ENCODE assay signal across 8 cellular contexts in the genomic region with DNA sequence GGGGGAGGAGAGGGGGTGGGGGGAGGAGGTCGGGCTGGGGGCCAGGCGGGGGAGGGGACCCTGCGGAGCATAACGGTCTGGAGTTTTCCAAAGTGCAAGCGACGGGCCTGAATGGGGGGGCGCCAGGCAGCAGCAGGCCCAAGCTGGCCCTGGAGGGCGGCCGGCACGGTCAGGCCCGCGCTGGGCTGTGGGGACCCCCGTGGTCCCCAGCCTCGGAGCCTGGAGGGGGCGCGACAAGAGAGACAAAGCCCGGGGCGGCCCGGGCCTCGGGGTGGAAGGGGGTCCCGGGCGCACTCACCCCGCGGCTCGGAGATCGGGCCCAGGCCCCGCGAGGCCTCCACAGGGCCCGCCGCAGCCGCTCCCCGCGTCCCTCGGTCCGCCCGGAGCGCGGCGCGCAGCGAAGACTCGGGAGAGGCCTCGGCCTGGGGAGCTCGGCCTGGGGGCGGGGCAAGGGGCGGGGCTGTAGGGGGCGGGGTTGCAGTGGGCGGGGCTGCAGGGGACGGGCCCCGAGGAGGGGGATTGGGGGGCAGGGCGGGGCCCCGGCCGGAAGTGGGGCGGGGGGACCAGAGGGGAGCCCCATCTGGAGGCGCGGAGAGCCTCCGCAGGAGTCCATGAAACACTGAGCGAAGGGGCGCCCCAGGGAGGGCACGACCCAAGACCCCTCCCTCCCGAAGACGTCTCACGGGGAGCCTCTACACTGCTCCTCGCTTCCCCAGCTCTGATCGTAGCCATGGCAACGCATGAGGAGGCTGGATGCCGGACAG. TPM values are rescaled to one million over a fixed set of nuclear protein-coding genes. Genes with fewer than 3 reads are reported as not detected.
DNase-seq lines count a peak whose midpoint lies in the region; ATAC-seq and TF ChIP-seq lines count a peak whose summit lies in the region.

No MANE protein-coding gene starts in this region.

- H3K9me3 ChIP-seq in left lung = no peaks in the 10 kb centered on the region

- intact Hi-C loops in activated CD4-positive, alpha-beta T cell treated with anti-CD3 and anti-CD28 coated beads for 36 hours (cut with DNase I, micrococcal nuclease) = loop anchor here in 1 of 2 experiments (1.0 kb wide), 1 partner anchor 47 kb away; the partner anchor contains the start of gene PTPRS
- intact Hi-C loops in left lung (cut with DNase I) = no loop called here

- peaks cover 10% of the 10 kb centered on the region for H3K27me3 Mint-ChIP-seq in activated CD4-positive, alpha-beta T cell treated with anti-CD3 and anti-CD28 coated beads for 36 hours

- H3K36me3 Mint-ChIP-seq in activated CD4-positive, alpha-beta T cell treated with anti-CD3 and anti-CD28 coated beads for 36 hours (ENCODE audit: low read depth) = no peaks in the 10 kb centered on the region

- CTCF ChIA-PET in activated CD4-positive, alpha-beta T cell treated with anti-CD3 and anti-CD28 coated beads for 36 hours (lab: Charles Lee) = no interaction called here

- POLR2A ChIA-PET in activated CD4-positive, alpha-beta T cell treated with anti-CD3 and anti-CD28 coated beads for 36 hours (lab: Charles Lee) = interaction anchor here (0.6 kb wide), 1 partner anchor 334 kb away, joined by 5 read pairs; no protein-coding TSS in a partner anchor

- H3K4me1 ChIP-seq in left lung = peaks cover 5 to 18% of the 10 kb centered on the region in 2 donors

- H3K27ac ChIP-seq in coronary artery (peak overlapping the region; percentile 79 to 84), left lung (peak overlapping the region; percentile 50 to 53)

- no peak for TF ChIP-seq EP300 in Ishikawa (IDR thresholded peaks at IDR 0.05; ENCODE audit: borderline replicate concordance)

- H3K4me3 ChIP-seq in coronary artery = peak overlapping the region; percentile 73
- H3K4me3 ChIP-seq in left lung = peak overlapping the region; percentile 55 to 60

- H3K27ac Mint-ChIP-seq in activated CD4-positive, alpha-beta T cell treated with anti-CD3 and anti-CD28 coated beads for 36 hours = no peak overlapping the region

- H3K9me3 Mint-ChIP-seq in activated CD4-positive, alpha-beta T cell treated with anti-CD3 and anti-CD28 coated beads for 36 hours (ENCODE audit: low read depth) = no peaks in the 10 kb centered on the region

- no peak for TF ChIP-seq RAD21 in Ishikawa (IDR thresholded peaks at IDR 0.05; ENCODE audit: low read depth)

- no peaks in the 10 kb centered on the region for H3K36me3 ChIP-seq in left lung

- ATAC-seq in activated CD4-positive, alpha-beta T cell treated with anti-CD3 and anti-CD28 coated beads for 36 hours = peak; percentile 86
- ATAC-seq in left lung (peak; percentile 95), GM21515 (IDR thresholded peaks at IDR 0.05; ENCODE audit: unreplicated experiment) (no peak)

- peaks cover 0 to 74% of the 10 kb centered on the region in 2 donors for H3K27me3 ChIP-seq in left lung

- H3K4me1 Mint-ChIP-seq in activated CD4-positive, alpha-beta T cell treated with anti-CD3 and anti-CD28 coated beads for 36 hours = peaks cover 7% of the 10 kb centered on the region

- DNase-seq in DMS79 (lab: John Stamatoyannopoulos, UW) (peak; percentile 52), coronary artery (ENCODE audit: low spot score) (no peak), left lung (peak; percentile 44 to 81), NCI-H446 treated with DMSO at 0.1 percent for 48 hours (lab: John Stamatoyannopoulos, UW) (no peak)
- peak; percentile 78 for DNase-seq in activated CD4-positive, alpha-beta T cell treated with anti-CD3 and anti-CD28 coated beads for 36 hours
- DNase-seq in stimulated activated CD4-positive, alpha-beta T cell treated with anti-CD3 and anti-CD28 coated beads, Interleukin-2, amount 100 ng/mL, for 24 hours = peak; percentile 58 to 61

- TF ChIP-seq CTCF in coronary artery (IDR thresholded peaks at IDR 0.05) (no peak), left lung (IDR thresholded peaks at IDR 0.05) (no peak)

- H3K4me3 Mint-ChIP-seq in activated CD4-positive, alpha-beta T cell treated with anti-CD3 and anti-CD28 coated beads for 36 hours = peak overlapping the region; percentile 49

TF ChIP-seq in Ishikawa, 13 proteins besides CTCF, POLR2A, EP300 and RAD21:
- TF ChIP-seq TAF1 (IDR thresholded peaks at IDR 0.05; ENCODE audit: low read depth) (peak; percentile 51; the same call in 1 of the 2 replicates), EGR1 (IDR thresholded peaks at IDR 0.05) (0 out of 2 replicates have a peak, but pooled peaks have one; percentile 5), ZBTB7A (IDR thresholded peaks at IDR 0.05; ENCODE audit: low read depth) (peak; percentile 68)
- TF ChIP-seq, protein P1, sequence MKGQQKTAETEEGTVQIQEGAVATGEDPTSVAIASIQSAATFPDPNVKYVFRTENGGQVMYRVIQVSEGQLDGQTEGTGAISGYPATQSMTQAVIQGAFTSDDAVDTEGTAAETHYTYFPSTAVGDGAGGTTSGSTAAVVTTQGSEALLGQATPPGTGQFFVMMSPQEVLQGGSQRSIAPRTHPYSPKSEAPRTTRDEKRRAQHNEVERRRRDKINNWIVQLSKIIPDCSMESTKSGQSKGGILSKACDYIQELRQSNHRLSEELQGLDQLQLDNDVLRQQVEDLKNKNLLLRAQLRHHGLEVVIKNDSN (IDR thresholded peaks at IDR 0.05) = no peak

RNA-seq across cellular contexts. Expression of gene PTPRS, which starts 47.6 kb away (rescaled TPM):
- 1 to 10 TPM; 1.8 TPM for total RNA-seq in activated CD4-positive, alpha-beta T cell treated with anti-CD3 and anti-CD28 coated beads for 36 hours
- total RNA-seq in left lung = 10 to 100 TPM; 61.7 to 67.2 TPM

Comparison
In these comparisons a context has a peak if more than half of its experiments do, and no peak if none do; other contexts are left out.
1. DNase-seq: peak in DMS79 (single experiment), activated CD4-positive, alpha-beta T cell treated with anti-CD3 and anti-CD28 coated beads for 36 hours (single experiment), left lung (2 of 2) and stimulated activated CD4-positive, alpha-beta T cell treated with anti-CD3 and anti-CD28 coated beads, Interleukin-2, amount 100 ng/mL, for 24 hours (2 of 2); none in coronary artery (single experiment) and NCI-H446 treated with DMSO at 0.1 percent for 48 hours (single experiment).
2. RNA of gene PTPRS, which starts 47.6 kb away (total RNA-seq): 61.7 to 67.2 TPM in left lung; 1.8 TPM in activated CD4-positive, alpha-beta T cell treated with anti-CD3 and anti-CD28 coated beads for 36 hours; every median in the first group is over 10 times any median in the second.